ENCODE assay signal across 18 cellular contexts in the genomic region with DNA sequence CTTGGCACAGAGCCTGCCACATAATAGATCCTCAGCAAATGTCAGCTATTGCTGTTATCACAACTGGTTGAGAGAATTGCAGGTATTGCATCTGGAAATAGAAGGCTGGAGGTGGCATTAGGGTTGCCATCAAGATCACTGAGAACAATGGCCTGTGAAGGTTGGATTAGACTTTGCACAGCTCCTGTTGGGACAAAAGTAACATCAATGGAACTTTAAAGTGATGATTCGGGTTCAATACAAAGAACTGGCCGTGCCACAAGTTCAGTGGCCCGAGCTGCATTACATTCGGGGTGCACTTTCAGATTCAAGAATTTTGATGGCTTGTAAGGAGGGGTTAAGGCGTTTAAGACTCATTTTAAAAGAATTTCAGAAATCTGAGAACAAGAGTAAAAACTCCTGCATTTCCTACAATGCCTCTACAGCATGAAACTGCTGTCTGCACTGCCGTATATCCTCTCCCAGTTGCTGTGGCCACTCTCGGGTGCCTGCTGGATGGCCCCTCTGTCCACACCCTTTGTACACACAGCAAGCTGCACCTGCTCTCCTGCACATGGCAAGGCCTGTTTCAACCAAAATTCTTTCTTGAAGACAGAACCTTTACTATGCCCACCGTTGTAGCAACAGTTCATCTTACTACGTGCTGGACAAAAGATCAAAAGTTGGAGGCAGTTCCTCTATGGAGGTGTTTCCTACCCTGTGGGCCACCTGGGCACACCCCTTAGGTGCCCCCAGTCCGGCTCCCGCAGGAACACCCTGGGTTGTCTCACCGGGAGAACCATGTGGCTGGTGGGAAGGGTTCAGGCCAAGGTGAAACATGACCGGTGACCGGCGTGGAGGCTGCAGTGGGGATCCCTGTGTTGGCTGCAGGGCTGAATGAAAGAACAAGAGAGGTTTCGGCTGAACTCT. TPM values are rescaled to one million over a fixed set of nuclear protein-coding genes. Genes with fewer than 3 reads are reported as not detected.
A peak's percentile ranks its signal among the peaks of the same experiment; 100 is the strongest.
DNase-seq lines count a peak whose midpoint lies in the region; ATAC-seq and TF ChIP-seq lines count a peak whose summit lies in the region.
"Had no signal": no experiment of that assay in that cellular context is flagged by ENCODE, and none has a peak within 500 bp of the region (broad histone marks: within the 10 kb centered on the region; RNA-seq: fewer than 3 reads in every experiment).

No MANE protein-coding gene starts in this region.

- no peak overlapping the region for H3K4me3 ChIP-seq in colonic mucosa
- no peak overlapping the region for H3K4me3 ChIP-seq in mesenchymal stem cell (ENCODE audit: insufficient read depth in 1 of 2, low read depth in 1 of 2, low read length in 2 of 2)
- H3K4me3 ChIP-seq: lower lobe of right lung had no signal

- H3K23ac ChIP-seq in mesenchymal stem cell (ENCODE audit: low read length in 2 of 2), result no peak overlapping the region

- H2BK15ac ChIP-seq in mesenchymal stem cell (ENCODE audit: low read depth, poor library complexity, severe bottlenecking), result no peak overlapping the region

- no peaks in the 10 kb centered on the region for H3K4me1 ChIP-seq in colonic mucosa
- peaks cover 22% of the 10 kb centered on the region for H3K4me1 ChIP-seq in mesenchymal stem cell (ENCODE audit: control insufficient read depth, insufficient read depth, low read depth, low read length)
- H3K4me1 ChIP-seq: lower lobe of right lung had no signal

- intact Hi-C loops in colonic mucosa (cut with DNase I), result no loop called here

- H3K36me3 ChIP-seq in colonic mucosa (no peaks in the 10 kb centered on the region), mesenchymal stem cell (ENCODE audit: control insufficient read depth in 1 of 2, insufficient read depth in 2 of 2, low read depth in 1 of 2, low read length in 2 of 2) (no peaks in the 10 kb centered on the region)
- H3K36me3 ChIP-seq: lower lobe of right lung had no signal

- H4K8ac ChIP-seq in mesenchymal stem cell (ENCODE audit: low read length), result no peak overlapping the region

- H2BK5ac ChIP-seq in mesenchymal stem cell (ENCODE audit: low read depth, low read length, poor library complexity, severe bottlenecking), result no peak overlapping the region

- H3K27ac ChIP-seq in colonic mucosa, result no peak overlapping the region
- H3K27ac ChIP-seq in mesenchymal stem cell (ENCODE audit: low read length, poor library complexity, severe bottlenecking), result peak overlapping the region; percentile 7
- H3K27ac ChIP-seq: lower lobe of right lung had no signal

- peak overlapping the region; percentile 10 for H3K4me2 ChIP-seq in mesenchymal stem cell (ENCODE audit: low read length, poor library complexity, severe bottlenecking)

- H3K9me3 ChIP-seq in colonic mucosa, result no peaks in the 10 kb centered on the region
- peaks cover 20% of the 10 kb centered on the region for H3K9me3 ChIP-seq in mesenchymal stem cell (ENCODE audit: control insufficient read depth, low read length)

- WGBS in mesenchymal stem cell, result 73% methylated on average over 14 of the region's 16 CpGs

- H3K9ac ChIP-seq in colonic mucosa (ENCODE audit: low read depth in 2 of 2, low read length in 2 of 2), result peak overlapping the region in 1 of 2 donors; percentile 23
- no peak overlapping the region for H3K9ac ChIP-seq in mesenchymal stem cell (ENCODE audit: low read length)

- H3K79me1 ChIP-seq in mesenchymal stem cell (replicated peaks; ENCODE audit: low read length, poor library complexity, severe bottlenecking), result no peaks in the 10 kb centered on the region

- no peak overlapping the region for H3K14ac ChIP-seq in mesenchymal stem cell (ENCODE audit: low read length in 2 of 2)

- peak overlapping the region; percentile 2 for H2AK5ac ChIP-seq in mesenchymal stem cell (ENCODE audit: low read length, severe bottlenecking)

- no peak overlapping the region for H4K91ac ChIP-seq in mesenchymal stem cell (ENCODE audit: low read length)

- H2BK12ac ChIP-seq in mesenchymal stem cell (ENCODE audit: low read length in 2 of 2), result no peak overlapping the region

- H3K18ac ChIP-seq in mesenchymal stem cell (ENCODE audit: low read depth in 1 of 2, low read length in 2 of 2), result no peak overlapping the region

- no peak overlapping the region for H2AFZ ChIP-seq in mesenchymal stem cell (ENCODE audit: low read depth, low read length)

- peak; percentile 37 for DNase-seq in A172 (ENCODE audit: low spot score)
- peak; percentile 47 for DNase-seq in GM03348 (ENCODE audit: low spot score)
- DNase-seq in colonic mucosa, result peak; percentile 33
- no peak for DNase-seq in mesenchymal stem cell
- no peak for DNase-seq in NCI-H1436 treated with DMSO at 0.1 percent for 48 hours (lab: John Stamatoyannopoulos, UW)
- no peak for DNase-seq in cerebellar cortex (ENCODE audit: low spot score)
- DNase-seq: activated CD4-positive, alpha-beta memory T cell treated with anti-CD3 and anti-CD28 coated beads, Interleukin-2, amount 10 ng/mL, durations not matched to agents 7 days and 5 days; activated T-cell treated with anti-CD3 and anti-CD28 coated beads, Interleukin-2, amount 50 U/mL, for 48 hours; CD4-positive, CD25-positive, alpha-beta regulatory T cell; DMS153; lower lobe of right lung; NCI-H1105 treated with DMSO at 0.1 percent for 48 hours; NCI-H524; nucleus accumbens; stimulated activated CD4-positive, alpha-beta T cell treated with anti-CD3 and anti-CD28 coated beads, Interleukin-15, amount 100 ng/mL, for 24 hours had no signal

- TF ChIP-seq CTCF in colonic mucosa (IDR thresholded peaks at IDR 0.05), result no peak

- no peak overlapping the region for H2BK120ac ChIP-seq in mesenchymal stem cell (ENCODE audit: low read depth, low read length)

- no peaks in the 10 kb centered on the region for H3K27me3 ChIP-seq in colonic mucosa
- peaks cover 0 to 51% of the 10 kb centered on the region in 2 experiments for H3K27me3 ChIP-seq in mesenchymal stem cell (ENCODE audit: control insufficient read depth in 1 of 2, insufficient read depth in 1 of 2, low read length in 2 of 2)

- H3K4ac ChIP-seq in mesenchymal stem cell (ENCODE audit: low read depth in 1 of 2, low read length in 2 of 2), result no peak overlapping the region

- ATAC-seq in GM21737 (IDR thresholded peaks at IDR 0.05; ENCODE audit: unreplicated experiment) (no peak), HG02642 (IDR thresholded peaks at IDR 0.05; ENCODE audit: poor library complexity, unreplicated experiment) (no peak)
- ATAC-seq: activated naive CD4-positive, alpha-beta T cell treated with anti-CD3 and anti-CD28 coated beads, Interleukin-2, amount 50 U/mL, for 72 hours; lower lobe of right lung had no signal

RNA-seq across cellular contexts. Expression of gene SHANK2, which starts 17.5 kb away (rescaled TPM):
- total RNA-seq in A172 (2014; rRNA removed; shearing (Covaris generic)), result 0.02 TPM in 2 replicates
- total RNA-seq in colonic mucosa, result 10 to 100 TPM; 26.0 to 38.1 TPM
- polyA plus RNA-seq in mesenchymal stem cell (2013, experiment 1 of 2), result 30.3 TPM
- 30.2 TPM for polyA plus RNA-seq in mesenchymal stem cell (2013, experiment 2 of 2)
- total RNA-seq: activated CD4-positive, alpha-beta memory T cell treated with anti-CD3 and anti-CD28 coated beads, Interleukin-2, amount 10 ng/mL, durations not matched to agents 7 days and 5 days; activated naive CD4-positive, alpha-beta T cell treated with anti-CD3 and anti-CD28 coated beads, Interleukin-2, amount 50 U/mL, for 72 hours; CD4-positive, CD25-positive, alpha-beta regulatory T cell had no signal
- polyA plus RNA-seq: CD4-positive, CD25-positive, alpha-beta regulatory T cell had no signal

Comparison
In these comparisons a context has a peak if more than half of its experiments do, and no peak if none do; other contexts are left out.
1. DNase-seq: peak in A172 (single experiment), GM03348 (single experiment) and colonic mucosa (single experiment); none in mesenchymal stem cell (single experiment), NCI-H1436 treated with DMSO at 0.1 percent for 48 hours (single experiment) and cerebellar cortex (single experiment).
2. RNA of gene SHANK2, which starts 17.5 kb away (total RNA-seq): 26.0 to 38.1 TPM in colonic mucosa; 0.02 TPM in A172; every median in the first group is over 10 times any median in the second.